ENCODE assay signal across 17 cellular contexts in genomic region chr20:22744341-22745193, GRCh38.
"Had no signal": no experiment of that assay in that cellular context is flagged by ENCODE, and none has a peak within 500 bp of the region (broad histone marks: within the 10 kb centered on the region; RNA-seq: fewer than 3 reads in every experiment).

No MANE protein-coding gene starts in this region.

- H3K9me3 Mint-ChIP-seq: activated T-helper 2 cell treated with anti-CD3 and anti-CD28 coated beads, Interferon-gamma antibody, Interleukin-2, Interleukin-4, amounts not matched to agents 10 μg/mL and 5 μg/mL and 100 μg/mL, durations not matched to agents 14 hours and 24 hours and 36 hours had no signal

- H3K9ac ChIP-seq: parathyroid adenoma had no signal

- H3K36me3 Mint-ChIP-seq: mesothelial cell of epicardium; stimulated activated memory B cell treated with anti-CD40 and anti-IgM and Interleukin-4, amounts not matched to agents 10 μg/mL and 1 μg/mL and 100 μg/mL, for 72 hours; WTC11 had no signal

- ATAC-seq: body of pancreas; gastroesophageal sphincter; right cardiac atrium; SK-N-SH treated with all-trans-retinoic acid at 6 μM for 48 hours; stimulated activated memory B cell treated with anti-CD40 and anti-IgM and Interleukin-4, amounts not matched to agents 10 μg/mL and 1 μg/mL and 100 μg/mL, for 72 hours; WTC11 had no signal

- H3K27ac Mint-ChIP-seq: activated T-helper 2 cell treated with anti-CD3 and anti-CD28 coated beads, Interferon-gamma antibody, Interleukin-2, Interleukin-4, amounts not matched to agents 10 μg/mL and 5 μg/mL and 100 μg/mL, durations not matched to agents 14 hours and 24 hours and 36 hours; mesothelial cell of epicardium; stimulated activated memory B cell treated with anti-CD40 and anti-IgM and Interleukin-4, amounts not matched to agents 10 μg/mL and 1 μg/mL and 100 μg/mL, for 72 hours; T-helper 1 cell treated with Interleukin-12 subunit alpha and Interleukin-12 subunit beta and Interleukin-4 antibody, amounts not matched to agents 30 μg/mL and 1 μg/mL, for 36 hours; WTC11 had no signal

- H3K36me3 ChIP-seq: gastroesophageal sphincter, transverse colon had no signal

- H3K27me3 ChIP-seq: body of pancreas, gastroesophageal sphincter, transverse colon had no signal

- DNase-seq: activated CD4-positive, alpha-beta T cell treated with anti-CD3 and anti-CD28 coated beads for 48 hours; activated naive CD4-positive, alpha-beta T cell treated with anti-CD3 and anti-CD28 coated beads, Interleukin-2, amount 50 U/mL, for 16 hours; amniotic stem cell; body of pancreas; dorsolateral prefrontal cortex; kidney glomerular epithelial cell; right cardiac atrium; transverse colon had no signal

- H3K4me3 ChIP-seq: body of pancreas, dorsolateral prefrontal cortex, gastroesophageal sphincter, transverse colon had no signal

- H3K4me1 ChIP-seq: body of pancreas, parathyroid adenoma, transverse colon had no signal

- H3K27me3 Mint-ChIP-seq: stimulated activated memory B cell treated with anti-CD40 and anti-IgM and Interleukin-4, amounts not matched to agents 10 μg/mL and 1 μg/mL and 100 μg/mL, for 72 hours had no signal

- H3K9me3 ChIP-seq: body of pancreas had no signal

- H3K4me3 Mint-ChIP-seq: mesothelial cell of epicardium; neural crest cell; stimulated activated memory B cell treated with anti-CD40 and anti-IgM and Interleukin-4, amounts not matched to agents 10 μg/mL and 1 μg/mL and 100 μg/mL, for 72 hours; T-helper 1 cell treated with Interleukin-12 subunit alpha and Interleukin-12 subunit beta and Interleukin-4 antibody, amounts not matched to agents 30 μg/mL and 1 μg/mL, for 36 hours; WTC11 had no signal

- H3K4me1 Mint-ChIP-seq: mesothelial cell of epicardium; neural crest cell; stimulated activated memory B cell treated with anti-CD40 and anti-IgM and Interleukin-4, amounts not matched to agents 10 μg/mL and 1 μg/mL and 100 μg/mL, for 72 hours; WTC11 had no signal
